In genomic region chrX:151742311-151742710, GRCh38 we compare ENCODE assay signal across 9 cellular contexts. TPM values are rescaled to one million over a fixed set of nuclear protein-coding genes. Genes with fewer than 3 reads are reported as not detected.
"Had no signal": no experiment of that assay in that cellular context is flagged by ENCODE, and none has a peak within 500 bp of the region (broad histone marks: within the 10 kb centered on the region; RNA-seq: fewer than 3 reads in every experiment).

No MANE protein-coding gene starts in this region.

- H3K4me3 ChIP-seq: GM12878 had no signal

- DNase-seq: GDM1, GF-D8 had no signal

- FAIRE-seq: G401.6, GM12878, GM12891, GM12892, GM18507, GM19239 had no signal

- ATAC-seq: GM12878 had no signal

RNA-seq across cellular contexts. Expression of gene CNGA2, which starts 7.8 kb away (rescaled TPM):
- total RNA-seq: G401, GM12878 had no signal
- polyA plus RNA-seq: GM12878 had no signal

RNA-seq across cellular contexts. Expression of gene FATE1, which starts 26.5 kb away (rescaled TPM):
- total RNA-seq: G401, GM12878 had no signal

RNA-seq across cellular contexts. Expression of gene PRRG3, which starts 47.1 kb away (rescaled TPM):
- total RNA-seq: G401, GM12878 had no signal
